ENCODE assay signal across 30 cellular contexts in genomic region chr7:123157606-123158005, GRCh38. TPM values are rescaled to one million over a fixed set of nuclear protein-coding genes. Genes with fewer than 3 reads are reported as not detected.
"Had no signal": no experiment of that assay in that cellular context is flagged by ENCODE, and none has a peak within 500 bp of the region (broad histone marks: within the 10 kb centered on the region; RNA-seq: fewer than 3 reads in every experiment).

No MANE protein-coding gene starts in this region.

- H3K4me3 ChIP-seq: stomach, suprapubic skin, testis, thoracic aorta, thyroid gland, tibial artery, tibial nerve, transverse colon, upper lobe of left lung, upper lobe of right lung, uterus, vagina had no signal

- H3K9me3 ChIP-seq: stomach, suprapubic skin, testis, thoracic aorta, thyroid gland, tibial artery, tibial nerve, transverse colon, upper lobe of left lung, upper lobe of right lung, uterus, vagina had no signal

- H3K36me3 ChIP-seq: stomach, suprapubic skin, thoracic aorta, thyroid gland, tibial artery, tibial nerve, transverse colon, upper lobe of left lung, upper lobe of right lung, uterus, vagina had no signal

- H3K27ac ChIP-seq: stomach, suprapubic skin, testis, thoracic aorta, thyroid gland, tibial artery, tibial nerve, transverse colon, upper lobe of left lung, upper lobe of right lung, uterus, vagina had no signal

- ATAC-seq: stimulated activated effector memory CD8-positive, alpha-beta T cell treated with anti-CD3 and anti-CD28 coated beads, Interleukin-12 subunit alpha, Interleukin-12 subunit beta, amount 100 ng/mL, for 72 hours; stimulated activated memory B cell treated with anti-CD40 and anti-IgM and Interleukin-4, amounts not matched to agents 10 μg/mL and 1 μg/mL and 100 μg/mL, for 72 hours; stimulated activated naive B cell treated with anti-CD40 and anti-IgM and Interleukin-4, amounts not matched to agents 10 μg/mL and 1 μg/mL and 100 μg/mL, for 72 hours; stimulated activated naive CD8-positive, alpha-beta T cell treated with anti-CD3 and anti-CD28 coated beads, Interleukin-15, amount 100 ng/mL, for 72 hours; stimulated activated naive CD8-positive, alpha-beta T cell treated with anti-CD3 and anti-CD28 coated beads, Interleukin-15, Interleukin-2, amounts not matched to agents 100 U/mL and 50 U/mL, for 24 hours; upper lobe of right lung had no signal

- H3K27me3 ChIP-seq: stomach, suprapubic skin, testis, thyroid gland, tibial artery, tibial nerve, transverse colon, upper lobe of left lung, upper lobe of right lung, uterus, vagina had no signal

- DNase-seq: stimulated activated CD4-positive, alpha-beta T cell treated with anti-CD3 and anti-CD28 coated beads, Interleukin-2, amount 100 ng/mL, for 48 hours; stimulated activated CD4-positive, alpha-beta T cell treated with anti-CD3 and anti-CD28 coated beads, Interleukin-4, amount 100 ng/mL, for 1 hour; stimulated activated CD4-positive, alpha-beta T cell treated with anti-CD3 and anti-CD28 coated beads, Interleukin-4, amount 100 ng/mL, for 24 hours; stimulated activated CD4-positive, alpha-beta T cell treated with anti-CD3 and anti-CD28 coated beads, Interleukin-4, amount 100 ng/mL, for 4 hours; stimulated activated CD8-positive, alpha-beta memory T cell treated with anti-CD3 and anti-CD28 coated beads, Interleukin-4, amount 100 ng/mL, for 48 hours; stimulated activated naive B cell treated with anti-CD40 and anti-IgM and Interleukin-4, amounts not matched to agents 10 μg/mL and 1 μg/mL and 100 μg/mL, for 72 hours; stimulated activated naive CD4-positive, alpha-beta T cell; stimulated activated naive CD4-positive, alpha-beta T cell treated with Interleukin-2 at 50 U/mL for 16 hours; stimulated activated naive CD8-positive, alpha-beta T cell treated with anti-CD3 and anti-CD28 coated beads, Interleukin-15, amount 100 ng/mL, for 72 hours; stimulated activated naive CD8-positive, alpha-beta T cell treated with anti-CD3 and anti-CD28 coated beads, Interleukin-15, Interleukin-2, amounts not matched to agents 100 U/mL and 50 U/mL, for 24 hours; stomach; substantia nigra; testis; thyroid gland; tibial artery; transverse colon; trophoblast cell; upper lobe of left lung; upper lobe of right lung; uterus had no signal

- H3K4me1 ChIP-seq: stomach, suprapubic skin, testis, thyroid gland, tibial artery, transverse colon, upper lobe of left lung, upper lobe of right lung, uterus, vagina had no signal

RNA-seq across cellular contexts. Expression of gene SLC13A1, which starts 42.2 kb away (rescaled TPM):
- total RNA-seq: subcutaneous adipose tissue, suprapubic skin, temporal lobe, testis, thoracic aorta, thyroid gland, tibial nerve, upper lobe of left lung, upper lobe of right lung, ureter, urinary bladder, uterus, vagina had no signal
